ENCODE assay signal across 1 cellular context in the genomic region with DNA sequence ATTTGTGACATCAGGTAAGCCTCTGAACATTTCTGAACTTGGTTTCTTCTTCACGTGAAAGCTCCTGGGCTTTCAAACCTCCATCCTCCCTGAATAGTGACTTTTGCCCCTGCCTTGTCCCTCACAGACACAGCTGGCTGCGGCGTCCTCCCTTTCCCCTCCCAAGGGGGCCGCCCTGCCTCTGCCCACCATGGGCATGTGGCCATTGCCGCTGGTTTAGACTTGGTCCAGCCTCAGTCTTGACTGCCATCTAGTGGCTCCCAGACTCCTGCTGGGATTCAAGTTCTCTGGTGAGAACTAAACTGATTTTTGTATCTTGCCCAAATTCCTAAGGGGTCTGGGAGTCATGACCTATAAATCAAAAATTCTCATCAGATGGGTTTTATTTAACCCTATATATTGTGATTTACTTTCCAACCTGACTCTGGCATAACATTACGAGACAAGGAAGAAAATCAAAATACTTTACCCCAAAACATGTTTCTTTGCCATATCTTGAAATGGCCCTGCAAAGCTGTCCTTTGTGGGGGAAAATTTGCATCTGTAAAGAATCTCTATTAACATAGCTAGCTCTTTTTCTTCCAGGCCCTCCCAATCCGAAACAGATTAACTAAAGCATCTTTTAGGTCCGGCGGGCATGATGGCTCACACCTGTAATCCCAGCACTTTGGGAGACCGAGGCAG.
A peak's percentile ranks its signal among the peaks of the same experiment; 100 is the strongest.
TF ChIP-seq lines count a peak whose summit lies in the region.
"Not testable (repeated sequence)": the region's sequence is repeated elsewhere in the genome, so short reads cannot be mapped to it uniquely, and the experiment has no call there.

No MANE protein-coding gene starts in this region.

TF ChIP-seq in K562, 482 proteins besides CTCF, POLR2A, EP300 and RAD21:
- TF ChIP-seq, protein P1, sequence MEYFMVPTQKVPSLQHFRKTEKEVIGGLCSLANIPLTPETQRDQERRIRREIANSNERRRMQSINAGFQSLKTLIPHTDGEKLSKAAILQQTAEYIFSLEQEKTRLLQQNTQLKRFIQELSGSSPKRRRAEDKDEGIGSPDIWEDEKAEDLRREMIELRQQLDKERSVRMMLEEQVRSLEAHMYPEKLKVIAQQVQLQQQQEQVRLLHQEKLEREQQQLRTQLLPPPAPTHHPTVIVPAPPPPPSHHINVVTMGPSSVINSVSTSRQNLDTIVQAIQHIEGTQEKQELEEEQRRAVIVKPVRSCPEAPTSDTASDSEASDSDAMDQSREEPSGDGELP (CRISPR knock-in tag; IDR thresholded peaks at IDR 0.05; ENCODE audit: borderline replicate concordance), result peak; percentile 33; the same call in 1 of the 2 replicates
- TF ChIP-seq YY1 (IDR thresholded peaks at IDR 0.05; ENCODE audit: borderline replicate concordance in 1 of 3, control insufficient read depth in 1 of 3, extremely low read depth in 1 of 3, insufficient read depth in 3 of 3, insufficient read length in 1 of 3, insufficient replicate concordance in 2 of 3, low read depth in 1 of 3, low read length in 2 of 3) (peak in 1 of 3 experiments; percentile 27), MYC (IDR thresholded peaks at IDR 0.05; ENCODE audit: low read depth, low read length) (peak; percentile 43; the same call in 1 of the 2 replicates), E2F6 (IDR thresholded peaks at IDR 0.05; ENCODE audit: borderline replicate concordance in 1 of 2, extremely low read depth in 1 of 2, insufficient read depth in 1 of 2, insufficient read length in 1 of 2, low read depth in 1 of 2, low read length in 1 of 2, poor library complexity in 1 of 2, severe bottlenecking in 1 of 2) (peak in 1 of 2 experiments; percentile 29), MAZ (CRISPR knock-in tag; conservative IDR thresholded peaks at IDR 0.05 in 1 of 2, IDR thresholded peaks at IDR 0.05 in 1 of 2) (peak in 1 of 2 experiments; percentile 53; a peak in 2 of 4 replicates), KDM1A (IDR thresholded peaks at IDR 0.05) (peak; percentile 20 to 29; a peak in 1 of 4 replicates), RB1 (IDR thresholded peaks at IDR 0.05; ENCODE audit: low read depth) (peak; percentile 41; the same call in 1 of the 2 replicates), SMC3 (conservative IDR thresholded peaks at IDR 0.05; ENCODE audit: insufficient read depth, low read depth, low read length) (peak; percentile 69), PHF21A (IDR thresholded peaks at IDR 0.05; ENCODE audit: borderline replicate concordance, low read depth) (peak; percentile 39; the same call in 1 of the 2 replicates), STAG1 (CRISPR knock-in tag; IDR thresholded peaks at IDR 0.05; ENCODE audit: borderline replicate concordance) (peak; percentile 68; the same call in 1 of the 2 replicates)
- TF ChIP-seq MYC (CRISPR knock-in tag; IDR thresholded peaks at IDR 0.05; ENCODE audit: borderline replicate concordance, low read depth), result not testable (repeated sequence)
- TF ChIP-seq, protein P2, sequence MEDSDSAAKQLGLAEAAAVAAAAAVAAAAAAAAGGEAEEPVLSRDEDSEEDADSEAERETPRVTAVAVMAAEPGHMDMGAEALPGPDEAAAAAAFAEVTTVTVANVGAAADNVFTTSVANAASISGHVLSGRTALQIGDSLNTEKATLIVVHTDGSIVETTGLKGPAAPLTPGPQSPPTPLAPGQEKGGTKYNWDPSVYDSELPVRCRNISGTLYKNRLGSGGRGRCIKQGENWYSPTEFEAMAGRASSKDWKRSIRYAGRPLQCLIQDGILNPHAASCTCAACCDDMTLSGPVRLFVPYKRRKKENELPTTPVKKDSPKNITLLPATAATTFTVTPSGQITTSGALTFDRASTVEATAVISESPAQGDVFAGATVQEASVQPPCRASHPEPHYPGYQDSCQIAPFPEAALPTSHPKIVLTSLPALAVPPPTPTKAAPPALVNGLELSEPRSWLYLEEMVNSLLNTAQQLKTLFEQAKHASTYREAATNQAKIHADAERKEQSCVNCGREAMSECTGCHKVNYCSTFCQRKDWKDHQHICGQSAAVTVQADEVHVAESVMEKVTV (CRISPR knock-in tag; IDR thresholded peaks at IDR 0.05), result peak; percentile 45; the same call in 1 of the 2 replicates
